Comparison of ENCODE assay signal across 9 cellular contexts in the genomic region with DNA sequence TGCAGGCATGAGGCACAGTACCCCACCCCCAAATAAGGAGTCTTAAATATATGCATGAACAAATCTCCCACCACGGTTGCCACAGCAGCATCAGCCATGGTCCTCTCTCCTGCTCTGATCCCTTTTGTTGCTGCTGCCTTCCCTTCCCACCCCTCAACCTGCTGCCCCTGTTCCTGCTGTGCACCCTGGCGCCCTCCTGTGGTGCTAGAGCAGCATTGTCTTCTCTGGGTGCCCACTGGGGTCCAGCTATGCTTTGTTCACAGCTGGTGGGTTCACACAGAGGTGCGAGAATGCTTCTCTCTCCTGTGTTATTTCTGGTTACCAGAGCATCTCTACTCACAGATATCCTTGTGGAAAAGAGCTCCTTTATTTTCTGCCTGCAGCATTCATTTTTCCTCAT.
DNase-seq lines count a peak whose midpoint lies in the region; ATAC-seq and TF ChIP-seq lines count a peak whose summit lies in the region.
"Had no signal": no experiment of that assay in that cellular context is flagged by ENCODE, and none has a peak within 500 bp of the region (broad histone marks: within the 10 kb centered on the region; RNA-seq: fewer than 3 reads in every experiment).

No MANE protein-coding gene starts in this region.

- in situ Hi-C loops in ACHN (cut with HindIII; ENCODE audit: low pct_ligation_motif_present, low pct_unique_long_range_greater_than_20kb, low sequenced_read_pairs) = no loop called here

- H3K4me3 ChIP-seq in fibroblast of the aortic adventitia (ENCODE audit: low read depth, low read length) = no peak overlapping the region

- peak; percentile 34 for TF ChIP-seq CTCF in fibroblast of the aortic adventitia (IDR thresholded peaks at IDR 0.05; ENCODE audit: insufficient read depth, low read length)

- ATAC-seq in GM18498 (IDR thresholded peaks at IDR 0.05; ENCODE audit: unreplicated experiment) = no peak
- no peak for ATAC-seq in left cardiac atrium

- peak; percentile 43 for DNase-seq in ACHN
- peak; percentile 70 for DNase-seq in ELF-1 (ENCODE audit: low read depth, low spot score)
- DNase-seq in NCI-H82 treated with DMSO at 0.1 percent for 48 hours (lab: John Stamatoyannopoulos, UW; ENCODE audit: unreplicated experiment) = peak; percentile 36
- no peak for DNase-seq in fibroblast of the aortic adventitia (ENCODE audit: low read depth)
- no peak for DNase-seq in COLO829 (ENCODE audit: low spot score)
- no peak for DNase-seq in epidermal melanocyte (ENCODE audit: insufficient read length, low spot score)
- DNase-seq in left cardiac atrium = no peak
- DNase-seq: caudate nucleus had no signal

- intact Hi-C loops in left cardiac atrium (cut with DNase I) = no loop called here

Comparison
In these comparisons a context has a peak if more than half of its experiments do, and no peak if none do; other contexts are left out.
1. DNase-seq: peak in ACHN (single experiment), ELF-1 (single experiment) and NCI-H82 treated with DMSO at 0.1 percent for 48 hours (single experiment); none in fibroblast of the aortic adventitia (single experiment), COLO829 (single experiment), epidermal melanocyte (single experiment) and left cardiac atrium (single experiment).